In the genomic region with DNA sequence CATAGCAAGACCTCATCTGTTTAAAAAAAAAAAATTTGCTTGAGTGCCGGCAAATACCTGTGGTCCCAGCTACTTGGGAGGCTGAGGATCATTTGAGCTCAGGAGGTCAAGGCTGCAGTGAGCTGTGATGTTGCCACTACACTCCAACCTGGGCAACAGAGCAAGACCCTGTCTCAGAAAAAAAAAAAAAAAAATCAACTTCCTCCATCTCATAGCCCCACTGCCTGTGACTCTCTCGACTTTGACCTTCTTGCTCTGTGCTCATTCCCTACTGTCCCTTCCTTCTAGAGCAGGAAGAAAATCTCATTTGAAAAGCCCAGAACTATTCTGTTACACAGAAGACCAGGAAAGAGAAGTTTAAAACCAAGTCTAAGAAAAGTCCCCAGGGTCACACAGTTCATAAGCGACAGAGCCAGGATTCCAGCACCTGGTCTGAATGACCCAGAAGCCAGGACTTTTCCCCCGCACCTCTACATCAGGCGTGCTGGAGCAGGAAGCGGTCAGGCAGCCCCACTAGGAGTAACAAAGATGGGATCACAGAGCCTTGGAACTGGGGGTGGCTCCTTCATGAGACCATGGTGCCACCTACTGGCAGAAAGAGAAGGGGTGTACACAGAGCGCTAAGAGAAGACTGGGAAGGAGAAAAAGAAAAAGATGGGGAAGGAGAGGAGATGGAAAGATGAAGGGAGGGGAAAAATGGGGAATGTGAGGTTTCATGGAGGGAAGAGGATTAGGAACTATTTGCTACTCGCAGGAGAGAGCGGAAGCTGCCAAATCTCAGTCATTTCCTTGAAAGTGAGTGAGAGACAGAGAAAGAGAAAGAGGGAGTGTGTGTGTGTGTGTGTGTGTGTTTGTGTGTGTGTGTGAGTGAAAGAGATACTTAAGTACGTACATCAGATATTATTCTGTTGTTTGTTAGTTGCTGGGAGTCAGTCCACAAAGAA, we compare ENCODE assay signal across 1 cellular context.
TF ChIP-seq lines count a peak whose summit lies in the region.

No MANE protein-coding gene starts in this region.

TF ChIP-seq in SK-N-SH, 30 proteins besides CTCF, POLR2A, EP300 and RAD21 (continued from another document):
- TF ChIP-seq, protein P1, sequence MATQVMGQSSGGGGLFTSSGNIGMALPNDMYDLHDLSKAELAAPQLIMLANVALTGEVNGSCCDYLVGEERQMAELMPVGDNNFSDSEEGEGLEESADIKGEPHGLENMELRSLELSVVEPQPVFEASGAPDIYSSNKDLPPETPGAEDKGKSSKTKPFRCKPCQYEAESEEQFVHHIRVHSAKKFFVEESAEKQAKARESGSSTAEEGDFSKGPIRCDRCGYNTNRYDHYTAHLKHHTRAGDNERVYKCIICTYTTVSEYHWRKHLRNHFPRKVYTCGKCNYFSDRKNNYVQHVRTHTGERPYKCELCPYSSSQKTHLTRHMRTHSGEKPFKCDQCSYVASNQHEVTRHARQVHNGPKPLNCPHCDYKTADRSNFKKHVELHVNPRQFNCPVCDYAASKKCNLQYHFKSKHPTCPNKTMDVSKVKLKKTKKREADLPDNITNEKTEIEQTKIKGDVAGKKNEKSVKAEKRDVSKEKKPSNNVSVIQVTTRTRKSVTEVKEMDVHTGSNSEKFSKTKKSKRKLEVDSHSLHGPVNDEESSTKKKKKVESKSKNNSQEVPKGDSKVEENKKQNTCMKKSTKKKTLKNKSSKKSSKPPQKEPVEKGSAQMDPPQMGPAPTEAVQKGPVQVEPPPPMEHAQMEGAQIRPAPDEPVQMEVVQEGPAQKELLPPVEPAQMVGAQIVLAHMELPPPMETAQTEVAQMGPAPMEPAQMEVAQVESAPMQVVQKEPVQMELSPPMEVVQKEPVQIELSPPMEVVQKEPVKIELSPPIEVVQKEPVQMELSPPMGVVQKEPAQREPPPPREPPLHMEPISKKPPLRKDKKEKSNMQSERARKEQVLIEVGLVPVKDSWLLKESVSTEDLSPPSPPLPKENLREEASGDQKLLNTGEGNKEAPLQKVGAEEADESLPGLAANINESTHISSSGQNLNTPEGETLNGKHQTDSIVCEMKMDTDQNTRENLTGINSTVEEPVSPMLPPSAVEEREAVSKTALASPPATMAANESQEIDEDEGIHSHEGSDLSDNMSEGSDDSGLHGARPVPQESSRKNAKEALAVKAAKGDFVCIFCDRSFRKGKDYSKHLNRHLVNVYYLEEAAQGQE (IDR thresholded peaks at IDR 0.05; ENCODE audit: low read depth, low read length) = peak; percentile 34; the same call in 1 of the 2 replicates
- no peak for TF ChIP-seq RFX5 (IDR thresholded peaks at IDR 0.05; ENCODE audit: low read length)
TF ChIP-seq in SK-N-SH: peak in this region for 4.
